ENCODE assay signal across 8 cellular contexts in genomic region chr3:49856181-49857005, GRCh38. TPM values are rescaled to one million over a fixed set of nuclear protein-coding genes. Genes with fewer than 3 reads are reported as not detected.
DNase-seq lines count a peak whose midpoint lies in the region; ATAC-seq and TF ChIP-seq lines count a peak whose summit lies in the region.

Gene TRAIP (minus strand): TSS chr3:49856564. CDS start chr3:49856453, 111 bp downstream.

- no peaks in the 10 kb centered on the region for H3K27me3 Mint-ChIP-seq in IgD-negative memory B cell

- H3F3A ChIP-seq in PC-3 (ENCODE audit: low read length, unreplicated experiment) = no peaks in the 10 kb centered on the region

- H3K4me1 ChIP-seq in PC-3 (ENCODE audit: insufficient read depth, low read length) = peaks cover 10% of the 10 kb centered on the region; the same call in 1 of the 2 replicates
- peaks cover 10 to 12% of the 10 kb centered on the region in 2 donors for H3K4me1 ChIP-seq in mucosa of rectum (ENCODE audit: control insufficient read depth in 2 of 2, insufficient read depth in 2 of 2, low read length in 2 of 2)

- H3K36me3 ChIP-seq in PC-3 (ENCODE audit: low read depth, low read length) (no peaks in the 10 kb centered on the region), mucosa of rectum (ENCODE audit: control insufficient read depth in 2 of 2, insufficient read depth in 2 of 2, low read length in 2 of 2) (no peaks in the 10 kb centered on the region)

- H3K9ac ChIP-seq in PC-3 (ENCODE audit: low read length) (peak within 1 kb of the TSS; percentile 82), mucosa of rectum (ENCODE audit: low read depth in 1 of 2, low read length in 2 of 2) (peak within 1 kb of the TSS; percentile 76 to 89)

- H3K79me2 ChIP-seq in PC-3 (ENCODE audit: low read length) = peaks cover 34% of the 10 kb centered on the region

- TF ChIP-seq POLR2A in erythroblast (IDR thresholded peaks at IDR 0.05; ENCODE audit: low read length) = peak; percentile 82

- POLR2A ChIA-PET in PC-3 (lab: Charles Lee; ENCODE audit: unreplicated experiment) = no interaction called here

- peak within 1 kb of the TSS; percentile 68 to 82 (median 82) for H3K27ac Mint-ChIP-seq in IgD-negative memory B cell

- peak; percentile 96 for ATAC-seq in GM21576 (IDR thresholded peaks at IDR 0.05; ENCODE audit: unreplicated experiment)
- ATAC-seq in PC-3 = peak; percentile 99

- intact Hi-C loops in PC-3 (cut with micrococcal nuclease) = loop anchor here (2.0 kb wide), 1 partner anchor 50 kb away; no protein-coding TSS in a partner anchor

- H3K9me3 ChIP-seq in PC-3 (ENCODE audit: low read length) (no peaks in the 10 kb centered on the region), mucosa of rectum (ENCODE audit: control insufficient read depth in 2 of 2, low read length in 2 of 2) (no peaks in the 10 kb centered on the region)

- H3K4me2 ChIP-seq in PC-3 (ENCODE audit: low read length) = peak within 1 kb of the TSS; percentile 98

- peak within 1 kb of the TSS; percentile 92 for H2AFZ ChIP-seq in PC-3 (ENCODE audit: low read length)

- peak; percentile 64 for DNase-seq in DMS153 treated with DMSO at 0.1 percent for 48 hours (lab: John Stamatoyannopoulos, UW; ENCODE audit: unreplicated experiment)
- peak; percentile 98 for DNase-seq in PC-3
- peak; percentile 94 for DNase-seq in activated T-cell treated with anti-CD3 and anti-CD28 coated beads for 48 hours (ENCODE audit: low read depth)
- DNase-seq in erythroblast (lab: John Stamatoyannopoulos, UW) = peak; percentile 96 to 98
- peak; percentile 83 to 91 for DNase-seq in stimulated activated CD8-positive, alpha-beta memory T cell treated with anti-CD3 and anti-CD28 coated beads, Interleukin-4, amount 100 ng/mL, for 4 hours (ENCODE audit: low read depth in 2 of 2, low spot score in 1 of 2)

- H3K9me3 Mint-ChIP-seq in IgD-negative memory B cell = no peaks in the 10 kb centered on the region

- H3K27me3 ChIP-seq in PC-3 (ENCODE audit: low read length) = no peaks in the 10 kb centered on the region
- H3K27me3 ChIP-seq in mucosa of rectum (ENCODE audit: control insufficient read depth in 2 of 2, insufficient read depth in 2 of 2, low read length in 2 of 2) = no peaks in the 10 kb centered on the region

- no peaks in the 10 kb centered on the region for H3K9me2 ChIP-seq in PC-3 (replicated peaks; ENCODE audit: low read length)

- BruUV-seq in PC-3 (replicated peaks; lab: Mats Ljungman, UMichigan) = TSS peak; percentile 75

- H4K20me1 ChIP-seq in PC-3 (ENCODE audit: low read length) = no peaks in the 10 kb centered on the region

- H3K36me3 Mint-ChIP-seq in IgD-negative memory B cell = no peaks in the 10 kb centered on the region

- CTCF ChIA-PET in PC-3 (lab: Charles Lee) = no interaction called here

- H3K4me3 ChIP-seq in PC-3 (ENCODE audit: low read length) = peak within 1 kb of the TSS; percentile 91
- peak within 1 kb of the TSS; percentile 86 to 91 for H3K4me3 ChIP-seq in mucosa of rectum (ENCODE audit: low read length in 2 of 2)

- peak within 1 kb of the TSS; percentile 84 to 96 (median 88) for H3K4me3 Mint-ChIP-seq in IgD-negative memory B cell

- H3K27ac ChIP-seq in PC-3 (ENCODE audit: low read length) (0 out of 2 replicates have a peak within 1 kb of the TSS, but pooled peaks have one; percentile 11), mucosa of rectum (ENCODE audit: low read depth in 2 of 2, low read length in 2 of 2) (peak within 1 kb of the TSS; percentile 66)

- H3K4me1 Mint-ChIP-seq in IgD-negative memory B cell = peaks cover 5 to 8% (median 6%) of the 10 kb centered on the region in 3 donors

- no peak for TF ChIP-seq CTCF in PC-3 (conservative IDR thresholded peaks at IDR 0.05; ENCODE audit: low read depth, low read length)

RNA-seq across cellular contexts. Expression of gene TRAIP, which starts in this region (rescaled TPM):
- polyA plus RNA-seq in IgD-negative memory B cell = 5.4 TPM
- total RNA-seq in PC-3 (2014; rRNA removed) = 21.6 and 27.8 TPM in 2 replicates

Comparison
In these comparisons a context has a peak if more than half of its experiments do, and no peak if none do; other contexts are left out.
1. Peak in every context shown above with its lines: DNase-seq, ATAC-seq, H3K4me3 ChIP-seq and H3K27ac ChIP-seq.